13 cellular contexts compared by ENCODE assay signal in genomic region chr15:34271493-34271892, GRCh38.
DNase-seq lines count a peak whose midpoint lies in the region; ATAC-seq and TF ChIP-seq lines count a peak whose summit lies in the region.
"Had no signal": no experiment of that assay in that cellular context is flagged by ENCODE, and none has a peak within 500 bp of the region (broad histone marks: within the 10 kb centered on the region; RNA-seq: fewer than 3 reads in every experiment).

No MANE protein-coding gene starts in this region.

- peaks cover 38% of the 10 kb centered on the region for H3K36me3 Mint-ChIP-seq in activated T-cell treated with anti-CD3 and anti-CD28 coated beads, Interleukin-2, amount 50 U/mL, for 24 hours (ENCODE audit: low read depth)

- no peak overlapping the region for H3K4me3 Mint-ChIP-seq in activated T-cell treated with anti-CD3 and anti-CD28 coated beads, Interleukin-2, amount 50 U/mL, for 24 hours

- TF ChIP-seq POLR2A in NB4 (IDR thresholded peaks at IDR 0.05; ENCODE audit: extremely low read depth, insufficient read length): no peak

- H3K27ac Mint-ChIP-seq in activated T-cell treated with anti-CD3 and anti-CD28 coated beads, Interleukin-2, amount 50 U/mL, for 24 hours: peak overlapping the region; percentile 9

- no peak for TF ChIP-seq CTCF in NB4 (IDR thresholded peaks at IDR 0.05; ENCODE audit: low read depth, low read length)

- no peak for DNase-seq in activated T-cell treated with anti-CD3 and anti-CD28 coated beads, Interleukin-2, amount 50 U/mL, for 24 hours
- no peak for DNase-seq in activated T-cell treated with anti-CD3 and anti-CD28 coated beads, Interleukin-2, amount 50 U/mL, for 48 hours
- DNase-seq in NB4 (ENCODE audit: low read depth) (peak; percentile 62), fibroblast of gingiva (ENCODE audit: low read depth) (peak; percentile 42), skeletal muscle cell (ENCODE audit: low read depth) (peak; percentile 67), SW480 (ENCODE audit: low spot score) (no peak)
- no peak for DNase-seq in central memory CD4-positive, alpha-beta T cell
- DNase-seq: ACHN, GDM1, left cardiac atrium, NCI-H524 treated with DMSO at 0.1 percent for 48 hours had no signal

- peaks cover 30% of the 10 kb centered on the region for H3K4me1 Mint-ChIP-seq in activated T-cell treated with anti-CD3 and anti-CD28 coated beads, Interleukin-2, amount 50 U/mL, for 24 hours (ENCODE audit: low read depth)

- H3K4me3 ChIP-seq in NB4 (ENCODE audit: low read depth, low read length) (no peak overlapping the region), skeletal muscle cell (ENCODE audit: low read depth, low read length) (no peak overlapping the region)
- H3K4me3 ChIP-seq: vagina had no signal

- H3K9me3 Mint-ChIP-seq in activated T-cell treated with anti-CD3 and anti-CD28 coated beads, Interleukin-2, amount 50 U/mL, for 24 hours: no peaks in the 10 kb centered on the region

- H3K27me3 Mint-ChIP-seq in activated T-cell treated with anti-CD3 and anti-CD28 coated beads, Interleukin-2, amount 50 U/mL, for 24 hours: no peaks in the 10 kb centered on the region

- ATAC-seq in GM18867 (IDR thresholded peaks at IDR 0.05; ENCODE audit: unreplicated experiment): no peak

Comparison
In these comparisons a context has a peak if more than half of its experiments do, and no peak if none do; other contexts are left out.
1. DNase-seq: peak in NB4 (single experiment), fibroblast of gingiva (single experiment) and skeletal muscle cell (single experiment); none in activated T-cell treated with anti-CD3 and anti-CD28 coated beads, Interleukin-2, amount 50 U/mL, for 24 hours (single experiment), activated T-cell treated with anti-CD3 and anti-CD28 coated beads, Interleukin-2, amount 50 U/mL, for 48 hours (0 of 2), SW480 (single experiment) and central memory CD4-positive, alpha-beta T cell (single experiment).